ENCODE assay signal across 10 cellular contexts in genomic region chr1:17440827-17441168, GRCh38. TPM values are rescaled to one million over a fixed set of nuclear protein-coding genes. Genes with fewer than 3 reads are reported as not detected.
A peak's percentile ranks its signal among the peaks of the same experiment; 100 is the strongest.
DNase-seq lines count a peak whose midpoint lies in the region; ATAC-seq and TF ChIP-seq lines count a peak whose summit lies in the region.
"Had no signal": no experiment of that assay in that cellular context is flagged by ENCODE, and none has a peak within 500 bp of the region (broad histone marks: within the 10 kb centered on the region; RNA-seq: fewer than 3 reads in every experiment).

No MANE protein-coding gene starts in this region.

- H3K79me1 ChIP-seq in H9 (ENCODE audit: insufficient read depth, low read depth, low read length, poor library complexity, severe bottlenecking), result no peaks in the 10 kb centered on the region

- H2BK15ac ChIP-seq in H9 (ENCODE audit: low read depth, low read length), result no peak overlapping the region

- peak overlapping the region; percentile 82 for H3K4me2 ChIP-seq in H9 (ENCODE audit: insufficient read depth, insufficient read length, low read length)

- peak overlapping the region; percentile 77 for H3K4me3 ChIP-seq in iPS-18a (ENCODE audit: low read length)

- WGBS in H9 (ENCODE audit: extremely low coverage, insufficient read length, low lambda C conversion rate), result no CpG with 5 or more reads among the region's 6 CpGs

- H3K18ac ChIP-seq in H9 (ENCODE audit: insufficient read length, low read depth, low read length), result no peak overlapping the region

- H3K9ac ChIP-seq in H9 (ENCODE audit: extremely low read depth, insufficient read length, low read length) (peak overlapping the region; percentile 33), iPS-18a (ENCODE audit: low read length) (no peak overlapping the region)

- no peaks in the 10 kb centered on the region for H4K20me1 ChIP-seq in H9 (ENCODE audit: control insufficient read depth, insufficient read depth, insufficient read length)

- H3K4me1 ChIP-seq in H9 (ENCODE audit: insufficient read depth, low read length) (peaks cover 15% of the 10 kb centered on the region; the same call in 1 of the 2 replicates), iPS-18a (ENCODE audit: control insufficient read depth, low read depth, low read length) (peaks cover 34% of the 10 kb centered on the region)

- CTCF ChIA-PET in activated CD8-positive, alpha-beta T cell treated with anti-CD3 and anti-CD28 coated beads for 36 hours (lab: Charles Lee), result interaction anchor here (1.1 to 1.3 kb wide), 2 partner anchors 11 to 24 kb away, joined by 3 to 4 read pairs; no protein-coding TSS in a partner anchor

- H3K14ac ChIP-seq in H9 (ENCODE audit: insufficient read depth, low read length), result no peak overlapping the region

- ATAC-seq in activated CD8-positive, alpha-beta T cell treated with anti-CD3 and anti-CD28 coated beads for 36 hours, result no peak
- ATAC-seq in HG02763 (IDR thresholded peaks at IDR 0.05; ENCODE audit: unreplicated experiment), result no peak
- ATAC-seq: right cardiac atrium had no signal

- intact Hi-C loops in activated CD8-positive, alpha-beta T cell treated with anti-CD3 and anti-CD28 coated beads for 36 hours (cut with micrococcal nuclease), result no loop called here

- no peak overlapping the region for H4K5ac ChIP-seq in H9 (ENCODE audit: insufficient read length, low read depth, low read length)

- H2BK20ac ChIP-seq in H9 (ENCODE audit: low read depth, low read length, poor library complexity, severe bottlenecking), result no peak overlapping the region

- no peak overlapping the region for H3T11ph ChIP-seq in H9 (ENCODE audit: low read length)

- H2BK12ac ChIP-seq in H9 (ENCODE audit: insufficient read length, low read depth, low read length), result no peak overlapping the region

- H3K27ac ChIP-seq in 22Rv1 (peak overlapping the region; percentile 92), H9 (ENCODE audit: insufficient read length, low read depth, low read length) (no peak overlapping the region), iPS-18a (ENCODE audit: low read length) (no peak overlapping the region)

- H3K27ac Mint-ChIP-seq in H9, result no peak overlapping the region
- peak overlapping the region; percentile 77 for H3K27ac Mint-ChIP-seq in activated CD8-positive, alpha-beta T cell treated with anti-CD3 and anti-CD28 coated beads for 36 hours

- H2BK5ac ChIP-seq in H9 (ENCODE audit: insufficient read length, low read length), result no peak overlapping the region

- H4K91ac ChIP-seq in H9 (ENCODE audit: insufficient read length, low read depth, low read length), result no peak overlapping the region

- POLR2A ChIA-PET in activated CD8-positive, alpha-beta T cell treated with anti-CD3 and anti-CD28 coated beads for 36 hours (lab: Charles Lee), result interaction anchor here (0.8 to 2.2 kb wide), 4 partner anchors 8 to 28 kb away, joined by 3 to 7 read pairs (median 4); no protein-coding TSS in a partner anchor

- peaks cover 12 to 20% (median 20%) of the 10 kb centered on the region in 3 experiments; a peak in 6 of 7 replicates for H3K36me3 Mint-ChIP-seq in H9 (ENCODE audit: insufficient read depth in 1 of 3, low read depth in 3 of 3)
- peaks cover 23% of the 10 kb centered on the region for H3K36me3 Mint-ChIP-seq in activated CD8-positive, alpha-beta T cell treated with anti-CD3 and anti-CD28 coated beads for 36 hours (ENCODE audit: low read depth)

- no peak overlapping the region for H4K8ac ChIP-seq in H9 (replicated peaks; ENCODE audit: insufficient read length, low read depth, low read length)

- TF ChIP-seq CTCF in 22Rv1 (IDR thresholded peaks at IDR 0.05), result no peak
- TF ChIP-seq CTCF in H9 (conservative IDR thresholded peaks at IDR 0.05), result no peak
- no peak for TF ChIP-seq CTCF in activated CD8-positive, alpha-beta T cell treated with anti-CD3 and anti-CD28 coated beads for 36 hours (IDR thresholded peaks at IDR 0.05)

- H2BK120ac ChIP-seq in H9 (ENCODE audit: low read depth, low read length, poor library complexity, severe bottlenecking), result no peak overlapping the region

- DNase-seq in H9, result no peak
- DNase-seq in activated CD8-positive, alpha-beta T cell treated with anti-CD3 and anti-CD28 coated beads for 36 hours, result no peak
- DNase-seq in dedifferentiated amniotic fluid mesenchymal stem cell (ENCODE audit: extremely low spot score), result no peak
- no peak for DNase-seq in DMS153 (lab: John Stamatoyannopoulos, UW)
- no peak for DNase-seq in NCI-H1105 (lab: John Stamatoyannopoulos, UW)
- DNase-seq: COR-L47, right cardiac atrium had no signal

- no peak overlapping the region for H2AK5ac ChIP-seq in H9 (ENCODE audit: insufficient read length, low read length)

- no peak overlapping the region for H3K56ac ChIP-seq in H9 (ENCODE audit: insufficient read length, low read depth, low read length)

- peaks cover 34 to 37% of the 10 kb centered on the region in 2 experiments for H3K4me1 Mint-ChIP-seq in H9
- peaks cover 33% of the 10 kb centered on the region for H3K4me1 Mint-ChIP-seq in activated CD8-positive, alpha-beta T cell treated with anti-CD3 and anti-CD28 coated beads for 36 hours (ENCODE audit: low read depth)

- H2AFZ ChIP-seq in H9 (ENCODE audit: low read length), result no peak overlapping the region

- peaks cover 2 to 3% of the 10 kb centered on the region in 2 experiments; a peak in 3 of 5 replicates for H3K9me3 Mint-ChIP-seq in H9
- no peaks in the 10 kb centered on the region for H3K9me3 Mint-ChIP-seq in activated CD8-positive, alpha-beta T cell treated with anti-CD3 and anti-CD28 coated beads for 36 hours

- H3K9me3 ChIP-seq in H9 (ENCODE audit: control insufficient read depth, low read depth, low read length) (no peaks in the 10 kb centered on the region), iPS-18a (ENCODE audit: control insufficient read depth, low read depth, low read length) (no peaks in the 10 kb centered on the region)

- H3K23me2 ChIP-seq in H9 (ENCODE audit: insufficient read length, low read depth, low read length, poor library complexity, severe bottlenecking), result peaks cover 19% of the 10 kb centered on the region

- peaks cover 14% of the 10 kb centered on the region for H3K27me3 Mint-ChIP-seq in H9 (ENCODE audit: low read depth)
- H3K27me3 Mint-ChIP-seq in activated CD8-positive, alpha-beta T cell treated with anti-CD3 and anti-CD28 coated beads for 36 hours, result no peaks in the 10 kb centered on the region

- no peak overlapping the region for H3K23ac ChIP-seq in H9 (ENCODE audit: insufficient read length, low read depth, low read length)

- H3K36me3 ChIP-seq in iPS-18a (ENCODE audit: control insufficient read depth, low read depth, low read length), result peaks cover 12% of the 10 kb centered on the region

- peaks cover 19% of the 10 kb centered on the region for H3K79me2 ChIP-seq in H9 (ENCODE audit: insufficient read depth, low read length)

- peaks cover 3% of the 10 kb centered on the region; the same call in 1 of the 2 replicates for H3K27me3 ChIP-seq in H9 (ENCODE audit: insufficient read depth, low read length)
- H3K27me3 ChIP-seq in iPS-18a (ENCODE audit: control insufficient read depth, insufficient read depth, low read length), result peaks cover 18% of the 10 kb centered on the region

- H3K4me3 Mint-ChIP-seq in H9, result peak overlapping the region; percentile 75 to 87
- H3K4me3 Mint-ChIP-seq in activated CD8-positive, alpha-beta T cell treated with anti-CD3 and anti-CD28 coated beads for 36 hours, result peak overlapping the region; percentile 95

- no peak overlapping the region for H3K4ac ChIP-seq in H9 (ENCODE audit: low read depth, low read length)

RNA-seq across cellular contexts. Expression of gene RCC2, which starts 1.3 kb away (rescaled TPM):
- total RNA-seq in H9 (2021), result 473 and 474 TPM in 2 replicates
- 100 to 1,000 TPM; 145 to 147 TPM for total RNA-seq in activated CD8-positive, alpha-beta T cell treated with anti-CD3 and anti-CD28 coated beads for 36 hours
